10 cellular contexts compared by ENCODE assay signal in genomic region chr17:57833597-57833939, GRCh38. TPM values are rescaled to one million over a fixed set of nuclear protein-coding genes. Genes with fewer than 3 reads are reported as not detected.
A peak's percentile ranks its signal among the peaks of the same experiment; 100 is the strongest.
DNase-seq lines count a peak whose midpoint lies in the region; ATAC-seq, FAIRE-seq and TF ChIP-seq lines count a peak whose summit lies in the region.
"Had no signal": no experiment of that assay in that cellular context is flagged by ENCODE, and none has a peak within 500 bp of the region (broad histone marks: within the 10 kb centered on the region; RNA-seq: fewer than 3 reads in every experiment).

No MANE protein-coding gene starts in this region.

- H3K27me3 ChIP-seq in heart left ventricle (no peaks in the 10 kb centered on the region), thoracic aorta (replicated peaks; ENCODE audit: insufficient read depth) (no peaks in the 10 kb centered on the region), SJCRH30 (no peaks in the 10 kb centered on the region)

- ATAC-seq in heart left ventricle = no peak
- no peak for ATAC-seq in left ventricle myocardium superior
- ATAC-seq in T-helper 17 cell = peak; percentile 8
- ATAC-seq in thoracic aorta (ENCODE audit: insufficient number of reproducible peaks, low FRiP score, low read depth) = no peak
- no peak for ATAC-seq in HG03108 (IDR thresholded peaks at IDR 0.05; ENCODE audit: unreplicated experiment)

- intact Hi-C loops in heart left ventricle (cut with DNase I) = loop anchor here (2.0 to 10.0 kb wide), 13 partner anchors 89 to 709 kb away; partner anchors contain the start of genes CCDC182 (in 1 of the 10) and MSI2 (in 1 of the 10)
- intact Hi-C loops in left ventricle myocardium superior (cut with micrococcal nuclease) = loop anchor here (10.0 kb wide), 1 partner anchor 239 kb away; no protein-coding TSS in a partner anchor
- intact Hi-C loops in kidney (cut with DNase I) = loop anchor here (10.0 kb wide), 1 partner anchor 709 kb away; no protein-coding TSS in a partner anchor

- DNase-seq in heart left ventricle (no peak), left ventricle myocardium superior (no peak), T-helper 17 cell (no peak), kidney (no peak), thoracic aorta (ENCODE audit: low spot score) (no peak), NCI-H1105 (lab: John Stamatoyannopoulos, UW) (no peak), SJCRH30 (no peak)

- H3K36me3 Mint-ChIP-seq in T-helper 17 cell (ENCODE audit: low read depth) = peaks cover 3% of the 10 kb centered on the region
- H3K36me3 Mint-ChIP-seq: activated naive CD8-positive, alpha-beta T cell had no signal

- peaks cover 0 to 48% (median 17%) of the 10 kb centered on the region in 12 donors for H3K4me1 ChIP-seq in heart left ventricle
- peaks cover 23 to 24% of the 10 kb centered on the region in 2 donors for H3K4me1 ChIP-seq in kidney (ENCODE audit: control insufficient read depth in 1 of 2, insufficient read depth in 1 of 2, low read depth in 1 of 2, low read length in 2 of 2)
- peaks cover 17 to 33% of the 10 kb centered on the region in 2 donors for H3K4me1 ChIP-seq in thoracic aorta (ENCODE audit: control insufficient read depth in 1 of 2, low read depth in 2 of 2)
- H3K4me1 ChIP-seq in SJCRH30 = 0 out of 2 replicates have a peak, but pooled peaks cover 5% of the 10 kb centered on the region

- H3K4me3 Mint-ChIP-seq in T-helper 17 cell = no peak overlapping the region
- H3K4me3 Mint-ChIP-seq: activated naive CD8-positive, alpha-beta T cell had no signal

- H3K27ac Mint-ChIP-seq in T-helper 17 cell = no peak overlapping the region
- H3K27ac Mint-ChIP-seq: activated naive CD8-positive, alpha-beta T cell had no signal

- peak overlapping the region in 1 of 2 donors; percentile 67 for H3K9ac ChIP-seq in kidney (ENCODE audit: low read length in 2 of 2)

- H3K27ac ChIP-seq in heart left ventricle = peak overlapping the region in 11 of 12 donors; percentile 42 to 95 (median 83)
- peak overlapping the region; percentile 73 to 88 for H3K27ac ChIP-seq in kidney (ENCODE audit: low read depth in 2 of 2, low read length in 2 of 2)
- H3K27ac ChIP-seq in thoracic aorta = peak overlapping the region; percentile 86 to 91
- H3K27ac ChIP-seq in SJCRH30 = no peak overlapping the region

- no peak for TF ChIP-seq POLR2A in heart left ventricle (IDR thresholded peaks at IDR 0.05)

- H3K4me3 ChIP-seq in heart left ventricle (peak overlapping the region in 7 of 12 donors; percentile 42 to 58 (median 48)), kidney (ENCODE audit: low read length in 2 of 2) (peak overlapping the region in 1 of 2 donors; percentile 43), thoracic aorta (peak overlapping the region; percentile 72), SJCRH30 (no peak overlapping the region)

- peaks cover 10% of the 10 kb centered on the region for H3K4me1 Mint-ChIP-seq in T-helper 17 cell

- TF ChIP-seq CTCF in heart left ventricle (IDR thresholded peaks at IDR 0.05) = peak in 5 of 12 donors; percentile 3 to 36 (median 6)
- no peak for TF ChIP-seq CTCF in kidney (IDR thresholded peaks at IDR 0.05; ENCODE audit: borderline replicate concordance, extremely low read depth, insufficient read depth)
- no peak for TF ChIP-seq CTCF in thoracic aorta (IDR thresholded peaks at IDR 0.05)

- no peak for FAIRE-seq in kidney (lab: Jason Lieb, UNC)
- FAIRE-seq: TTC549 had no signal

- WGBS in heart left ventricle, 4 donors = 50 to 56% (median 52%) methylated on average over 2 of the region's 2 CpGs

- no peaks in the 10 kb centered on the region for H3K27me3 Mint-ChIP-seq in T-helper 17 cell
- H3K27me3 Mint-ChIP-seq: activated naive CD8-positive, alpha-beta T cell had no signal

- H3K36me3 ChIP-seq in heart left ventricle = peaks cover 0 to 19% (median 11%) of the 10 kb centered on the region in 9 donors
- H3K36me3 ChIP-seq in kidney (ENCODE audit: control insufficient read depth in 1 of 2, insufficient read depth in 2 of 2, low read length in 2 of 2) = peaks cover 0 to 3% of the 10 kb centered on the region in 2 donors
- no peaks in the 10 kb centered on the region for H3K36me3 ChIP-seq in thoracic aorta
- 0 out of 2 replicates have a peak, but pooled peaks cover 3% of the 10 kb centered on the region for H3K36me3 ChIP-seq in SJCRH30

- H3K9me3 ChIP-seq in heart left ventricle (no peaks in the 10 kb centered on the region), T-helper 17 cell (ENCODE audit: control insufficient read depth, low read length, poor library complexity, severe bottlenecking) (no peaks in the 10 kb centered on the region), kidney (ENCODE audit: control insufficient read depth in 1 of 2, low read length in 2 of 2) (no peaks in the 10 kb centered on the region), thoracic aorta (no peaks in the 10 kb centered on the region), SJCRH30 (replicated peaks) (no peaks in the 10 kb centered on the region)

RNA-seq across cellular contexts. Expression of gene MRPS23, which starts 16.3 kb away (rescaled TPM):
- total RNA-seq in heart left ventricle (10 to 100 TPM; 44.6 to 99.3 (median 71.8) TPM), left ventricle myocardium superior (86.3 TPM), T-helper 17 cell (10 to 100 TPM; 16.6 to 17.0 TPM), kidney (40.2 TPM), thoracic aorta (10 to 100 TPM; 16.2 to 16.6 TPM)
- polyA plus RNA-seq in heart left ventricle (100 to 1,000 TPM in 1 of 2 donors, 10 to 100 TPM in 1; 23.9 to 207 TPM), kidney (ENCODE audit: insufficient read depth, low read depth, low replicate concordance) (75.3 TPM)
- total RNA-seq in SJCRH30 (2014; rRNA removed; shearing (Covaris generic)) = 28.4 and 36.5 TPM in 2 replicates
